In the genomic region with DNA sequence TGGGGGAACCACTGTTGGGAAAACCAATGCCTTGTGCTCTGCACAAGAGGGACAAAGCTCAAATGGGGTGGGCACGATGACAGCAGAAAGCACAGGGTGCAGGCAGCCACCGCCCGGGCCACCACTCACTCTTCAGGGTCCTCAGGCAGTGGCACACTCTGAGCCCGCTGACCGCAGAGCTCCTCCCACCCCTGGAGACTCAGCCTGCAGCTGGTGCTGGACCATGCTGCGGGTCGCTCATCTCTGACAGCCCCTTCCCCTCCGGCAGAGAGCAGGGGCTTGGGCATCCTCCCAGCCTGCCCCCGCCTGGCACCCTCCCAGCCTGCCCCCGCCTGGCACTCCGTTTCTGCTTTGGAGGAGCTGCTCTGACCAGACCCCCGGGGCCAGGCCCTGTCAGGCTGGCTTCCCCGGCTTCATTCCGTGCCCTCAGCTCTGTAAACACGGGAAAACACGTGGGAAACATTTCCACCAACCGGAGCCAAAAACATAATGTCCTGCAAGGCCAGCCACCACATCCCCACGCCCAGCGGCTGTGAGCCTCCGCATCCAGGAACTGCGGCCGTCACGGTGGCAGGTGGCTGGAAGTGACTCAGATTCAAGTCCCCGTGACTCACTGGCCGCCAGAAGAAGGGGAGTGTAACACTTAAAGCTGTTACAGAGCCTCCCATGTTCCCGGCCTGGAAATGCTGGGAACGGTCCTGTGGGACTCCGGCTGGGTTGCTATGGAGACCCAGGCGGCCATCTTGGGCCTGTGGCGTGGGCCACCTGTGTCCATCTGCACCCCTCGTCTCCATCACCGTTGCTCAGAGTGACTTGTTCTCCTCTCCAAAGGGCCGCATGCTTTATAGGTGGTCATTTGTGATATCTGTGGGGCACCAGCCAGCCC, we compare ENCODE assay signal across 8 cellular contexts. TPM values are rescaled to one million over a fixed set of nuclear protein-coding genes. Genes with fewer than 3 reads are reported as not detected.
DNase-seq lines count a peak whose midpoint lies in the region; ATAC-seq and TF ChIP-seq lines count a peak whose summit lies in the region.

No MANE protein-coding gene starts in this region.

- peaks cover 54 to 84% of the 10 kb centered on the region in 2 donors for H3K4me1 ChIP-seq in ascending aorta
- peaks cover 34% of the 10 kb centered on the region for H3K4me1 ChIP-seq in hepatocyte (ENCODE audit: insufficient read depth)
- H3K4me1 ChIP-seq in spleen = peaks cover 14 to 78% (median 51%) of the 10 kb centered on the region in 6 donors

- H3K9me3 ChIP-seq in ascending aorta = no peaks in the 10 kb centered on the region
- no peaks in the 10 kb centered on the region for H3K9me3 ChIP-seq in hepatocyte (ENCODE audit: low read depth)
- H3K9me3 ChIP-seq in spleen = peaks cover 0 to 9% (median 0%) of the 10 kb centered on the region in 8 donors

- TF ChIP-seq CTCF in AG10803 (conservative IDR thresholded peaks at IDR 0.05; ENCODE audit: low read length) = no peak
- no peak for TF ChIP-seq CTCF in ascending aorta (IDR thresholded peaks at IDR 0.05)
- TF ChIP-seq CTCF in hepatocyte (IDR thresholded peaks at IDR 0.05; ENCODE audit: poor library complexity) = no peak
- no peak for TF ChIP-seq CTCF in spleen (IDR thresholded peaks at IDR 0.05 in 8 of 11, conservative IDR thresholded peaks at IDR 0.05 in 3 of 11)

- no peaks in the 10 kb centered on the region for H4K20me1 ChIP-seq in hepatocyte (ENCODE audit: insufficient read depth, poor library complexity, severe bottlenecking)

- ATAC-seq in GM18511 (IDR thresholded peaks at IDR 0.05; ENCODE audit: unreplicated experiment) = no peak

- no peaks in the 10 kb centered on the region for H3K79me2 ChIP-seq in hepatocyte

- DNase-seq in AG10803 (ENCODE audit: low read depth) (peak; percentile 90), ascending aorta (ENCODE audit: low spot score in 2 of 2) (peak; percentile 95 to 99), hepatocyte (ENCODE audit: low spot score) (peak; percentile 68), spleen (peak; percentile 89), COR-L47 (lab: John Stamatoyannopoulos, UW) (no peak)
- no peak for DNase-seq in central memory CD4-positive, alpha-beta T cell

- WGBS in hepatocyte (ENCODE audit: low lambda C conversion rate, missing lambda C conversion rate) = 72% methylated on average over 32 of the region's 33 CpGs
- 50 to 74% (median 64%) methylated on average over 26 to 33 of the region's 33 CpGs for WGBS in spleen, 5 donors

- H3K4me3 ChIP-seq in AG10803 (ENCODE audit: low read length) (no peak overlapping the region), ascending aorta (peak overlapping the region in 1 of 2 donors; percentile 26), hepatocyte (no peak overlapping the region), spleen (no peak overlapping the region)

- peak in 1 of 3 donors; percentile 23 for TF ChIP-seq POLR2A in spleen (IDR thresholded peaks at IDR 0.05)

- H2AFZ ChIP-seq in hepatocyte = no peak overlapping the region

- H3K27ac ChIP-seq in ascending aorta = peak overlapping the region; percentile 92 to 93
- H3K27ac ChIP-seq in hepatocyte = no peak overlapping the region
- peak overlapping the region; percentile 53 to 91 (median 78) for H3K27ac ChIP-seq in spleen

- peak; percentile 54; the same call in 1 of the 2 replicates for TF ChIP-seq EP300 in Ishikawa (IDR thresholded peaks at IDR 0.05; ENCODE audit: borderline replicate concordance)

- TF ChIP-seq RAD21 in Ishikawa (IDR thresholded peaks at IDR 0.05; ENCODE audit: low read depth) = no peak

- H3K4me2 ChIP-seq in hepatocyte = no peak overlapping the region

- no peaks in the 10 kb centered on the region for H3K9me2 ChIP-seq in hepatocyte (replicated peaks; ENCODE audit: insufficient read depth)

- H3K36me3 ChIP-seq in ascending aorta (no peaks in the 10 kb centered on the region), hepatocyte (replicated peaks; ENCODE audit: insufficient read depth, low read depth) (no peaks in the 10 kb centered on the region), spleen (no peaks in the 10 kb centered on the region)

- no peaks in the 10 kb centered on the region for H3K27me3 ChIP-seq in ascending aorta
- H3K27me3 ChIP-seq in hepatocyte = no peaks in the 10 kb centered on the region
- peaks cover 0 to 20% (median 0%) of the 10 kb centered on the region in 7 donors for H3K27me3 ChIP-seq in spleen (replicated peaks in 1 of 7)

- intact Hi-C loops in ascending aorta (cut with DNase I) = loop anchor here (5.0 to 10.0 kb wide), 6 partner anchors 74 to 1177 kb away; a partner anchor contains a TSS
- intact Hi-C loops in spleen (cut with DNase I; ENCODE audit: low total_unique reads) = no loop called here

TF ChIP-seq in Ishikawa, 13 proteins besides CTCF, POLR2A, EP300 and RAD21:
- TF ChIP-seq FOXM1 (IDR thresholded peaks at IDR 0.05; ENCODE audit: borderline replicate concordance, low read depth) (no peak), TAF1 (IDR thresholded peaks at IDR 0.05; ENCODE audit: low read depth) (no peak), ZBTB7A (IDR thresholded peaks at IDR 0.05; ENCODE audit: low read depth) (no peak), TEAD4 (IDR thresholded peaks at IDR 0.05) (no peak), EGR1 (IDR thresholded peaks at IDR 0.05) (no peak), TCF12 (IDR thresholded peaks at IDR 0.05; ENCODE audit: low read depth) (peak; percentile 70), YY1 (IDR thresholded peaks at IDR 0.05; ENCODE audit: low read depth) (peak; percentile 80), CEBPB (IDR thresholded peaks at IDR 0.05) (no peak), CREB1 (IDR thresholded peaks at IDR 0.05; ENCODE audit: low read depth) (no peak), NFIC (IDR thresholded peaks at IDR 0.05) (0 out of 2 replicates have a peak, but pooled peaks have one; percentile 19)
- TF ChIP-seq, protein P1, sequence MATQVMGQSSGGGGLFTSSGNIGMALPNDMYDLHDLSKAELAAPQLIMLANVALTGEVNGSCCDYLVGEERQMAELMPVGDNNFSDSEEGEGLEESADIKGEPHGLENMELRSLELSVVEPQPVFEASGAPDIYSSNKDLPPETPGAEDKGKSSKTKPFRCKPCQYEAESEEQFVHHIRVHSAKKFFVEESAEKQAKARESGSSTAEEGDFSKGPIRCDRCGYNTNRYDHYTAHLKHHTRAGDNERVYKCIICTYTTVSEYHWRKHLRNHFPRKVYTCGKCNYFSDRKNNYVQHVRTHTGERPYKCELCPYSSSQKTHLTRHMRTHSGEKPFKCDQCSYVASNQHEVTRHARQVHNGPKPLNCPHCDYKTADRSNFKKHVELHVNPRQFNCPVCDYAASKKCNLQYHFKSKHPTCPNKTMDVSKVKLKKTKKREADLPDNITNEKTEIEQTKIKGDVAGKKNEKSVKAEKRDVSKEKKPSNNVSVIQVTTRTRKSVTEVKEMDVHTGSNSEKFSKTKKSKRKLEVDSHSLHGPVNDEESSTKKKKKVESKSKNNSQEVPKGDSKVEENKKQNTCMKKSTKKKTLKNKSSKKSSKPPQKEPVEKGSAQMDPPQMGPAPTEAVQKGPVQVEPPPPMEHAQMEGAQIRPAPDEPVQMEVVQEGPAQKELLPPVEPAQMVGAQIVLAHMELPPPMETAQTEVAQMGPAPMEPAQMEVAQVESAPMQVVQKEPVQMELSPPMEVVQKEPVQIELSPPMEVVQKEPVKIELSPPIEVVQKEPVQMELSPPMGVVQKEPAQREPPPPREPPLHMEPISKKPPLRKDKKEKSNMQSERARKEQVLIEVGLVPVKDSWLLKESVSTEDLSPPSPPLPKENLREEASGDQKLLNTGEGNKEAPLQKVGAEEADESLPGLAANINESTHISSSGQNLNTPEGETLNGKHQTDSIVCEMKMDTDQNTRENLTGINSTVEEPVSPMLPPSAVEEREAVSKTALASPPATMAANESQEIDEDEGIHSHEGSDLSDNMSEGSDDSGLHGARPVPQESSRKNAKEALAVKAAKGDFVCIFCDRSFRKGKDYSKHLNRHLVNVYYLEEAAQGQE (IDR thresholded peaks at IDR 0.05; ENCODE audit: low read depth) = no peak
- TF ChIP-seq, protein P2, sequence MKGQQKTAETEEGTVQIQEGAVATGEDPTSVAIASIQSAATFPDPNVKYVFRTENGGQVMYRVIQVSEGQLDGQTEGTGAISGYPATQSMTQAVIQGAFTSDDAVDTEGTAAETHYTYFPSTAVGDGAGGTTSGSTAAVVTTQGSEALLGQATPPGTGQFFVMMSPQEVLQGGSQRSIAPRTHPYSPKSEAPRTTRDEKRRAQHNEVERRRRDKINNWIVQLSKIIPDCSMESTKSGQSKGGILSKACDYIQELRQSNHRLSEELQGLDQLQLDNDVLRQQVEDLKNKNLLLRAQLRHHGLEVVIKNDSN (IDR thresholded peaks at IDR 0.05) = no peak
- TF ChIP-seq, protein P3, sequence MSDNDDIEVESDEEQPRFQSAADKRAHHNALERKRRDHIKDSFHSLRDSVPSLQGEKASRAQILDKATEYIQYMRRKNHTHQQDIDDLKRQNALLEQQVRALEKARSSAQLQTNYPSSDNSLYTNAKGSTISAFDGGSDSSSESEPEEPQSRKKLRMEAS (IDR thresholded peaks at IDR 0.05) = peak; percentile 72

RNA-seq across cellular contexts. Expression of a gene that starts 6.8 kb away (rescaled TPM):
- total RNA-seq in ascending aorta (84.3 TPM), hepatocyte (3.5 and 6.5 TPM in 2 replicates), spleen (10 to 100 TPM; 41.2 to 85.3 (median 66.2) TPM)
- polyA plus RNA-seq in hepatocyte (3.7 and 4.6 TPM in 2 replicates), spleen (1 to 10 TPM; 2.6 to 9.5 (median 4.6) TPM)

Comparison
In these comparisons a context has a peak if more than half of its experiments do, and no peak if none do; other contexts are left out.
1. DNase-seq: peak in AG10803 (single experiment), ascending aorta (2 of 2), hepatocyte (single experiment) and spleen (single experiment); none in central memory CD4-positive, alpha-beta T cell (single experiment) and COR-L47 (single experiment).